In genomic region chr20:39264506-39265172, GRCh38 we compare ENCODE assay signal across 8 cellular contexts.
DNase-seq lines count a peak whose midpoint lies in the region; ATAC-seq, FAIRE-seq and TF ChIP-seq lines count a peak whose summit lies in the region.

No MANE protein-coding gene starts in this region.

- no peaks in the 10 kb centered on the region for H3F3A ChIP-seq in SU-DHL-6 (ENCODE audit: insufficient read depth)

- H4K20me1 ChIP-seq in SU-DHL-6 (ENCODE audit: low read depth, low read length) (no peaks in the 10 kb centered on the region), mammary epithelial cell (ENCODE audit: insufficient read depth, low read length) (no peaks in the 10 kb centered on the region), keratinocyte (ENCODE audit: control insufficient read depth, extremely low read depth, insufficient read depth, low read length) (no peaks in the 10 kb centered on the region)

- H3K27ac ChIP-seq in SU-DHL-6 (ENCODE audit: low read depth, low read length) (no peak overlapping the region), mammary epithelial cell (ENCODE audit: insufficient read depth, low read depth, low read length) (no peak overlapping the region), keratinocyte (ENCODE audit: control insufficient read depth, insufficient read depth, low read length) (no peak overlapping the region)

- H3K36me3 ChIP-seq in SU-DHL-6 (ENCODE audit: low read length): no peaks in the 10 kb centered on the region
- no peaks in the 10 kb centered on the region for H3K36me3 ChIP-seq in mammary epithelial cell (ENCODE audit: insufficient read depth, low read length)
- H3K36me3 ChIP-seq in keratinocyte (ENCODE audit: control insufficient read depth in 2 of 2, extremely low read depth in 1 of 2, insufficient read depth in 2 of 2, low read length in 2 of 2): no peaks in the 10 kb centered on the region

- 0% methylated on average over 3 of the region's 3 CpGs for WGBS in mammary epithelial cell (ENCODE audit: low coverage, missing lambda C conversion rate)

- H3K79me2 ChIP-seq in SU-DHL-6 (ENCODE audit: insufficient read depth, low read length) (no peaks in the 10 kb centered on the region), mammary epithelial cell (ENCODE audit: insufficient read depth, low read length) (no peaks in the 10 kb centered on the region), keratinocyte (ENCODE audit: control insufficient read depth, insufficient read depth, low read length) (no peaks in the 10 kb centered on the region)

- H3K4me3 ChIP-seq in SU-DHL-6 (ENCODE audit: insufficient read depth, low read length, poor library complexity, severe bottlenecking): no peak overlapping the region
- H3K4me3 ChIP-seq in mammary epithelial cell (replicated peaks in 1 of 3; ENCODE audit: insufficient read depth in 1 of 3, low read depth in 2 of 3, low read length in 3 of 3): no peak overlapping the region
- H3K4me3 ChIP-seq in keratinocyte (ENCODE audit: control insufficient read depth in 2 of 3, extremely low read depth in 1 of 3, insufficient read depth in 2 of 3, low read depth in 1 of 3, low read length in 3 of 3): no peak overlapping the region

- peak; percentile 95 for FAIRE-seq in keratinocyte (lab: Jason Lieb, UNC)

- intact Hi-C loops in mammary epithelial cell (cut with micrococcal nuclease): loop anchor here (1.0 to 10.0 kb wide), 4 partner anchors 152 to 513 kb away; no protein-coding TSS in a partner anchor

- CTCF ChIA-PET in mammary epithelial cell (lab: Charles Lee; ENCODE audit: low non-redundant PET): interaction anchor here (0.6 kb wide), 1 partner anchor 349 kb away, joined by 5 read pairs; no protein-coding TSS in a partner anchor

- H3K27me3 ChIP-seq in SU-DHL-6 (ENCODE audit: low read length) (no peaks in the 10 kb centered on the region), mammary epithelial cell (ENCODE audit: insufficient read depth, low read length) (no peaks in the 10 kb centered on the region), keratinocyte (ENCODE audit: control insufficient read depth, extremely low read depth, insufficient read depth, low read length) (no peaks in the 10 kb centered on the region)

- H3K9me1 ChIP-seq in keratinocyte (ENCODE audit: control insufficient read depth, extremely low read depth, insufficient read depth, low read length): no peaks in the 10 kb centered on the region

- no peaks in the 10 kb centered on the region for H3K9me2 ChIP-seq in SU-DHL-6 (replicated peaks; ENCODE audit: insufficient read depth, low read length)

- peak; percentile 70 for DNase-seq in activated effector memory CD4-positive, alpha-beta T cell treated with anti-CD3 and anti-CD28 coated beads, Interleukin-2, amount 50 U/mL, for 16 hours
- no peak for DNase-seq in activated effector memory CD4-positive, alpha-beta T cell treated with Interleukin-2 at 50 U/mL for 16 hours
- DNase-seq in NCI-H1092 (lab: John Stamatoyannopoulos, UW) (peak; percentile 28), mammary epithelial cell (peak; percentile 83), keratinocyte (ENCODE audit: low read depth, low spot score) (peak; percentile 64)
- DNase-seq in stimulated activated CD4-positive, alpha-beta T cell treated with anti-CD3 and anti-CD28 coated beads, Interleukin-2, amount 100 ng/mL, for 4 hours (ENCODE audit: low read depth): peak; percentile 4

- H3K9me3 ChIP-seq in SU-DHL-6 (ENCODE audit: insufficient read depth, low read length) (no peaks in the 10 kb centered on the region), mammary epithelial cell (replicated peaks; ENCODE audit: insufficient read depth, low read length) (no peaks in the 10 kb centered on the region), keratinocyte (ENCODE audit: control insufficient read depth, low read depth, low read length) (no peaks in the 10 kb centered on the region)

- in situ Hi-C loops in mammary epithelial cell (cut with MboI; ENCODE audit: low sequenced_read_pairs in 2 of 2): loop anchor here in 1 of 2 donors (25.0 kb wide), 1 partner anchor 1423 kb away; the partner anchor contains the start of gene MAFB

- no peak overlapping the region for H3K9ac ChIP-seq in SU-DHL-6 (ENCODE audit: low read length)
- no peak overlapping the region for H3K9ac ChIP-seq in mammary epithelial cell (ENCODE audit: insufficient read depth, low read length)
- H3K9ac ChIP-seq in keratinocyte (ENCODE audit: control insufficient read depth, extremely low read depth, insufficient read depth, low read length): no peak overlapping the region

- TF ChIP-seq CTCF in SU-DHL-6 (IDR thresholded peaks at IDR 0.05; ENCODE audit: insufficient read depth, low read length, poor library complexity, severe bottlenecking): peak; percentile 91
- peak; percentile 92 to 97 for TF ChIP-seq CTCF in mammary epithelial cell (conservative IDR thresholded peaks at IDR 0.05 in 1 of 2, IDR thresholded peaks at IDR 0.05 in 1 of 2; ENCODE audit: extremely low read depth in 1 of 2, insufficient read depth in 1 of 2, low read depth in 1 of 2, low read length in 2 of 2)
- peak; percentile 69 to 92 (median 85) for TF ChIP-seq CTCF in keratinocyte (optimal IDR thresholded peaks at IDR 0.05 in 1 of 3, IDR thresholded peaks at IDR 0.05 in 1 of 3, conservative IDR thresholded peaks at IDR 0.05 in 1 of 3; ENCODE audit: extremely low read depth in 1 of 3, insufficient read depth in 2 of 3, low read length in 3 of 3)

- H3K4me2 ChIP-seq in SU-DHL-6 (ENCODE audit: low read depth, low read length, poor library complexity, severe bottlenecking) (no peak overlapping the region), mammary epithelial cell (ENCODE audit: insufficient read depth, low read depth, low read length) (no peak overlapping the region), keratinocyte (ENCODE audit: control insufficient read depth, extremely low read depth, insufficient read depth, low read depth, low read length) (no peak overlapping the region)

- no peaks in the 10 kb centered on the region for H3K4me1 ChIP-seq in mammary epithelial cell (ENCODE audit: insufficient read depth, low read length)
- H3K4me1 ChIP-seq in keratinocyte (ENCODE audit: control insufficient read depth, extremely low read depth, insufficient read depth, low read length): no peaks in the 10 kb centered on the region

- no peak for ATAC-seq in GM19023 (IDR thresholded peaks at IDR 0.05; ENCODE audit: unreplicated experiment)

- BruUV-seq in mammary epithelial cell (replicated peaks; lab: Mats Ljungman, UMichigan): no TSS peak

- H2AFZ ChIP-seq in SU-DHL-6 (ENCODE audit: low read depth, low read length, severe bottlenecking): no peak overlapping the region
- no peak overlapping the region for H2AFZ ChIP-seq in mammary epithelial cell (ENCODE audit: low read depth, low read length)
- no peak overlapping the region for H2AFZ ChIP-seq in keratinocyte (ENCODE audit: control insufficient read depth, low read length)

- dilution Hi-C loops in mammary epithelial cell (cut with HindIII; ENCODE audit: low sequenced_read_pairs): no loop called here
- dilution Hi-C loops in keratinocyte (cut with MboI; ENCODE audit: extremely low pct_ligation_motif_present, low sequenced_read_pairs): no loop called here
